In genomic region chr16:5022521-5022920, GRCh38 we compare ENCODE assay signal across 27 cellular contexts. TPM values are rescaled to one million over a fixed set of nuclear protein-coding genes. Genes with fewer than 3 reads are reported as not detected.
"Had no signal": no experiment of that assay in that cellular context is flagged by ENCODE, and none has a peak within 500 bp of the region (broad histone marks: within the 10 kb centered on the region; RNA-seq: fewer than 3 reads in every experiment).

No MANE protein-coding gene starts in this region.

- H3K36me3 ChIP-seq: right atrium auricular region had no signal

- H3K4me3 ChIP-seq: esophagus squamous epithelium, lower lobe of right lung, right atrium auricular region, sigmoid colon, stomach, testis, tibial artery had no signal

- H3K27me3 ChIP-seq: right atrium auricular region, sigmoid colon, testis had no signal

- H3K27ac ChIP-seq: esophagus squamous epithelium, lower lobe of right lung, parathyroid adenoma, right atrium auricular region, sigmoid colon, stomach, testis, tibial artery had no signal

- H3K9me3 ChIP-seq: esophagus squamous epithelium, lower lobe of right lung, right atrium auricular region, sigmoid colon, stomach, testis, tibial artery had no signal

- DNase-seq: caudate nucleus; cerebellar nuclear complex; effector memory CD4-positive, alpha-beta T cell; esophagus squamous epithelium; foreskin melanocyte; head of caudate nucleus; kidney; left colon; left ventricle myocardium superior; lower lobe of right lung; natural killer cell; sigmoid colon; stimulated activated CD4-positive, alpha-beta T cell treated with anti-CD3 and anti-CD28 coated beads, Interleukin-2, amount 100 ng/mL, for 24 hours; stimulated activated CD4-positive, alpha-beta T cell treated with anti-CD3 and anti-CD28 coated beads, Interleukin-4, amount 100 ng/mL, for 24 hours; stimulated activated naive CD4-positive, alpha-beta T cell treated with Interleukin-2 at 50 U/mL for 16 hours; stomach; testis; tibial artery had no signal

- H3K4me1 ChIP-seq: esophagus squamous epithelium, lower lobe of right lung, parathyroid adenoma, testis, tibial artery had no signal

- ATAC-seq: left colon; left ventricle myocardium superior; lower lobe of right lung; natural killer cell; stimulated activated effector memory CD8-positive, alpha-beta T cell treated with anti-CD3 and anti-CD28 coated beads, Interleukin-12 subunit alpha, Interleukin-12 subunit beta, amount 100 ng/mL, for 72 hours had no signal

RNA-seq across cellular contexts. Expression of gene C16orf89, which starts 43.2 kb away (rescaled TPM):
- total RNA-seq: endothelial cell of umbilical vein, epithelial cell of proximal tubule, mononuclear cell, natural killer cell, neural crest cell, osteoblast, progenitor cell of endocrine pancreas had no signal
- polyA plus RNA-seq: endothelial cell of umbilical vein had no signal
